13 cellular contexts compared by ENCODE assay signal in genomic region chr19:4519521-4520277, GRCh38. TPM values are rescaled to one million over a fixed set of nuclear protein-coding genes. Genes with fewer than 3 reads are reported as not detected.
A peak's percentile ranks its signal among the peaks of the same experiment; 100 is the strongest.
DNase-seq lines count a peak whose midpoint lies in the region; ATAC-seq and TF ChIP-seq lines count a peak whose summit lies in the region.
"Had no signal": no experiment of that assay in that cellular context is flagged by ENCODE, and none has a peak within 500 bp of the region (broad histone marks: within the 10 kb centered on the region; RNA-seq: fewer than 3 reads in every experiment).

No MANE protein-coding gene starts in this region.

- H3K4me1 Mint-ChIP-seq in progenitor cell of endocrine pancreas (ENCODE audit: low read depth): no peaks in the 10 kb centered on the region
- H3K4me1 Mint-ChIP-seq: activated naive CD8-positive, alpha-beta T cell treated with anti-CD3 and anti-CD28 coated beads, Interleukin-2, amount 50 U/mL, for 24 hours; endodermal cell had no signal

- in situ Hi-C loops in Panc1 (cut with HindIII; ENCODE audit: low pct_unique_long_range_greater_than_20kb, low sequenced_read_pairs) (no loop called here), G401 (cut with HindIII; ENCODE audit: low sequenced_read_pairs) (no loop called here)

- no peak overlapping the region for H3K4me3 ChIP-seq in Panc1 (ENCODE audit: low read depth in 2 of 2, low read length in 2 of 2)
- H3K4me3 ChIP-seq: testis had no signal

- peaks cover 19% of the 10 kb centered on the region for H3K4me1 ChIP-seq in Panc1 (ENCODE audit: control insufficient read depth, insufficient read depth, low read length)

- H3K27ac ChIP-seq in Panc1 (ENCODE audit: low read length): peak overlapping the region; percentile 75; the same call in 1 of the 2 replicates
- H3K27ac ChIP-seq: testis had no signal

- H3K9me3 ChIP-seq in Panc1 (ENCODE audit: control insufficient read depth, insufficient read depth, low read depth, low read length): no peaks in the 10 kb centered on the region
- H3K9me3 ChIP-seq: testis had no signal

- CTCF ChIA-PET in Panc1 (lab: Charles Lee): no interaction called here

- POLR2A ChIA-PET in Panc1 (lab: Charles Lee): no interaction called here

- intact Hi-C loops in Panc1 (cut with micrococcal nuclease; ENCODE audit: unreplicated experiment): no loop called here

- H3K27ac Mint-ChIP-seq in progenitor cell of endocrine pancreas: peak overlapping the region; percentile 44
- H3K27ac Mint-ChIP-seq: activated CD8-positive, alpha-beta T cell treated with anti-CD3 and anti-CD28 coated beads for 36 hours; activated naive CD8-positive, alpha-beta T cell treated with anti-CD3 and anti-CD28 coated beads, Interleukin-2, amount 50 U/mL, for 24 hours; endodermal cell had no signal

- peak; percentile 3; the same call in 1 of the 2 replicates for ATAC-seq in Panc1
- ATAC-seq in HG03159 (IDR thresholded peaks at IDR 0.05; ENCODE audit: unreplicated experiment): no peak
- ATAC-seq: activated CD8-positive, alpha-beta T cell treated with anti-CD3 and anti-CD28 coated beads for 36 hours; activated naive CD8-positive, alpha-beta T cell treated with anti-CD3 and anti-CD28 coated beads, Interleukin-2, amount 50 U/mL, for 24 hours had no signal

- no peak overlapping the region for H3K4me3 Mint-ChIP-seq in progenitor cell of endocrine pancreas (ENCODE audit: low read depth)
- H3K4me3 Mint-ChIP-seq: activated CD8-positive, alpha-beta T cell treated with anti-CD3 and anti-CD28 coated beads for 36 hours; activated naive CD8-positive, alpha-beta T cell treated with anti-CD3 and anti-CD28 coated beads, Interleukin-2, amount 50 U/mL, for 24 hours; endodermal cell had no signal

- BruUV-seq in Panc1 (replicated peaks; lab: Mats Ljungman, UMichigan): no TSS peak

- DNase-seq in Panc1 (ENCODE audit: low read depth, low spot score) (no peak), fibroblast of peridontal ligament (ENCODE audit: extremely low read depth) (peak; percentile 29), progenitor cell of endocrine pancreas (ENCODE audit: low spot score, unreplicated experiment) (no peak), NCI-H1694 treated with DMSO at 0.1 percent for 48 hours (lab: John Stamatoyannopoulos, UW) (no peak), G401 (ENCODE audit: low spot score) (no peak)
- DNase-seq: activated CD8-positive, alpha-beta T cell treated with anti-CD3 and anti-CD28 coated beads for 36 hours; activated naive CD8-positive, alpha-beta T cell treated with anti-CD3 and anti-CD28 coated beads, Interleukin-2, amount 50 U/mL, for 24 hours; endodermal cell; MV-4-11; stimulated activated CD4-positive, alpha-beta T cell treated with anti-CD3 and anti-CD28 coated beads, Interleukin-4, amount 100 ng/mL, for 24 hours; T-helper 1 cell; testis had no signal

- H3K27me3 Mint-ChIP-seq in progenitor cell of endocrine pancreas: peaks cover 15% of the 10 kb centered on the region
- H3K27me3 Mint-ChIP-seq: activated CD8-positive, alpha-beta T cell treated with anti-CD3 and anti-CD28 coated beads for 36 hours had no signal

- no peaks in the 10 kb centered on the region for H3K36me3 Mint-ChIP-seq in progenitor cell of endocrine pancreas (ENCODE audit: insufficient read depth)

- no peaks in the 10 kb centered on the region for H3K36me3 ChIP-seq in Panc1 (ENCODE audit: control insufficient read depth, insufficient read depth, low read length)

- no peaks in the 10 kb centered on the region for H3K27me3 ChIP-seq in Panc1 (ENCODE audit: control insufficient read depth, insufficient read depth, low read length)
- H3K27me3 ChIP-seq: testis had no signal

- TF ChIP-seq CTCF in Panc1 (IDR thresholded peaks at IDR 0.05) (no peak), progenitor cell of endocrine pancreas (IDR thresholded peaks at IDR 0.05; ENCODE audit: unreplicated experiment) (no peak)

- no peaks in the 10 kb centered on the region for H3K9me3 Mint-ChIP-seq in progenitor cell of endocrine pancreas (ENCODE audit: low read depth)
- H3K9me3 Mint-ChIP-seq: activated CD8-positive, alpha-beta T cell treated with anti-CD3 and anti-CD28 coated beads for 36 hours; activated naive CD8-positive, alpha-beta T cell treated with anti-CD3 and anti-CD28 coated beads, Interleukin-2, amount 50 U/mL, for 24 hours had no signal

RNA-seq across cellular contexts. Expression of gene PLIN4, which starts 1.4 kb away (rescaled TPM):
- total RNA-seq in Panc1 (2021; ENCODE audit: unreplicated experiment) (10.2 TPM), progenitor cell of endocrine pancreas (0.93 and 1.3 TPM in 2 replicates)
- 19.9 TPM for polyA plus RNA-seq in Panc1 (2012; ENCODE audit: insufficient read length)
- 0.18 and 0.34 TPM in 2 replicates for total RNA-seq in G401 (2014; rRNA removed; shearing (Covaris generic))

RNA-seq across cellular contexts. Expression of gene PLIN5, which starts 15.3 kb away (rescaled TPM):
- 0.64 TPM for total RNA-seq in Panc1 (2021; ENCODE audit: unreplicated experiment)
- polyA plus RNA-seq in Panc1 (2012; ENCODE audit: insufficient read length): 0.84 TPM
- total RNA-seq in progenitor cell of endocrine pancreas: 5.7 and 8.1 TPM in 2 replicates
- 3.5 TPM in 1 of 2 replicates, not detected in the other for total RNA-seq in G401 (2014; rRNA removed; shearing (Covaris generic))

RNA-seq across cellular contexts. Expression of gene LRG1, which starts 20.1 kb away (rescaled TPM):
- 0.08 TPM for total RNA-seq in Panc1 (2021; ENCODE audit: unreplicated experiment)
- polyA plus RNA-seq in Panc1 (2012; ENCODE audit: insufficient read length): 0.11 TPM
- total RNA-seq in progenitor cell of endocrine pancreas: 0.34 and 0.51 TPM in 2 replicates
- total RNA-seq in G401 (2014; rRNA removed; shearing (Covaris generic)): 0.25 and 0.41 TPM in 2 replicates

RNA-seq across cellular contexts. Expression of gene SEMA6B, which starts 39.8 kb away (rescaled TPM):
- 5.7 TPM for total RNA-seq in Panc1 (2021; ENCODE audit: unreplicated experiment)
- polyA plus RNA-seq in Panc1 (2012; ENCODE audit: insufficient read length): 9.5 TPM
- total RNA-seq in progenitor cell of endocrine pancreas: 26.6 and 28.3 TPM in 2 replicates
- total RNA-seq in G401 (2014; rRNA removed; shearing (Covaris generic)): 147 and 162 TPM in 2 replicates
- total RNA-seq: activated CD8-positive, alpha-beta T cell treated with anti-CD3 and anti-CD28 coated beads for 36 hours had no signal

RNA-seq across cellular contexts. Expression of gene HDGFL2, which starts 47.6 kb away (rescaled TPM):
- total RNA-seq in Panc1 (2021; ENCODE audit: unreplicated experiment) (56.9 TPM), progenitor cell of endocrine pancreas (92.6 and 94.2 TPM in 2 replicates)
- polyA plus RNA-seq in Panc1 (2012; ENCODE audit: insufficient read length): 112 TPM
- total RNA-seq in G401 (2014; rRNA removed; shearing (Covaris generic)): 86.6 and 106 TPM in 2 replicates
